In genomic region chr11:46593550-46594382, GRCh38 we compare ENCODE assay signal across 1 cellular context.
TF ChIP-seq lines count a peak whose summit lies in the region.

A gene with protein sequence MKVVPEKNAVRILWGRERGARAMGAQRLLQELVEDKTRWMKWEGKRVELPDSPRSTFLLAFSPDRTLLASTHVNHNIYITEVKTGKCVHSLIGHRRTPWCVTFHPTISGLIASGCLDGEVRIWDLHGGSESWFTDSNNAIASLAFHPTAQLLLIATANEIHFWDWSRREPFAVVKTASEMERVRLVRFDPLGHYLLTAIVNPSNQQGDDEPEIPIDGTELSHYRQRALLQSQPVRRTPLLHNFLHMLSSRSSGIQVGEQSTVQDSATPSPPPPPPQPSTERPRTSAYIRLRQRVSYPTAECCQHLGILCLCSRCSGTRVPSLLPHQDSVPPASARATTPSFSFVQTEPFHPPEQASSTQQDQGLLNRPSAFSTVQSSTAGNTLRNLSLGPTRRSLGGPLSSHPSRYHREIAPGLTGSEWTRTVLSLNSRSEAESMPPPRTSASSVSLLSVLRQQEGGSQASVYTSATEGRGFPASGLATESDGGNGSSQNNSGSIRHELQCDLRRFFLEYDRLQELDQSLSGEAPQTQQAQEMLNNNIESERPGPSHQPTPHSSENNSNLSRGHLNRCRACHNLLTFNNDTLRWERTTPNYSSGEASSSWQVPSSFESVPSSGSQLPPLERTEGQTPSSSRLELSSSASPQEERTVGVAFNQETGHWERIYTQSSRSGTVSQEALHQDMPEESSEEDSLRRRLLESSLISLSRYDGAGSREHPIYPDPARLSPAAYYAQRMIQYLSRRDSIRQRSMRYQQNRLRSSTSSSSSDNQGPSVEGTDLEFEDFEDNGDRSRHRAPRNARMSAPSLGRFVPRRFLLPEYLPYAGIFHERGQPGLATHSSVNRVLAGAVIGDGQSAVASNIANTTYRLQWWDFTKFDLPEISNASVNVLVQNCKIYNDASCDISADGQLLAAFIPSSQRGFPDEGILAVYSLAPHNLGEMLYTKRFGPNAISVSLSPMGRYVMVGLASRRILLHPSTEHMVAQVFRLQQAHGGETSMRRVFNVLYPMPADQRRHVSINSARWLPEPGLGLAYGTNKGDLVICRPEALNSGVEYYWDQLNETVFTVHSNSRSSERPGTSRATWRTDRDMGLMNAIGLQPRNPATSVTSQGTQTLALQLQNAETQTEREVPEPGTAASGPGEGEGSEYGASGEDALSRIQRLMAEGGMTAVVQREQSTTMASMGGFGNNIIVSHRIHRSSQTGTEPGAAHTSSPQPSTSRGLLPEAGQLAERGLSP (N-terminal part only) (minus strand): TSS chr11:46594023. CDS start chr11:46548380, 45,643 bp downstream.

TF ChIP-seq in HepG2, 621 proteins besides CTCF, POLR2A, EP300 and RAD21 (continued from another document and continues in another):
- TF ChIP-seq, protein P1, sequence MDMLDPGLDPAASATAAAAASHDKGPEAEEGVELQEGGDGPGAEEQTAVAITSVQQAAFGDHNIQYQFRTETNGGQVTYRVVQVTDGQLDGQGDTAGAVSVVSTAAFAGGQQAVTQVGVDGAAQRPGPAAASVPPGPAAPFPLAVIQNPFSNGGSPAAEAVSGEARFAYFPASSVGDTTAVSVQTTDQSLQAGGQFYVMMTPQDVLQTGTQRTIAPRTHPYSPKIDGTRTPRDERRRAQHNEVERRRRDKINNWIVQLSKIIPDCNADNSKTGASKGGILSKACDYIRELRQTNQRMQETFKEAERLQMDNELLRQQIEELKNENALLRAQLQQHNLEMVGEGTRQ (IDR thresholded peaks at IDR 0.05; ENCODE audit: low read depth, low read length) = no peak
- TF ChIP-seq, protein P1 (CRISPR knock-in tag; IDR thresholded peaks at IDR 0.05; ENCODE audit: borderline replicate concordance) = no peak; the same call in 1 of the 2 replicates
- TF ChIP-seq ZNF235 (CRISPR knock-in tag; IDR thresholded peaks at IDR 0.05; ENCODE audit: borderline replicate concordance) (no peak), MXI1 (IDR thresholded peaks at IDR 0.05; ENCODE audit: borderline replicate concordance, low read depth, low read length) (peak; percentile 77; the same call in 2 of the 3 replicates), HNF1B (CRISPR knock-in tag; IDR thresholded peaks at IDR 0.05) (peak; percentile 64; the same call in 1 of the 2 replicates), WIZ (CRISPR knock-in tag; IDR thresholded peaks at IDR 0.05) (no peak), SAP130 (CRISPR knock-in tag; IDR thresholded peaks at IDR 0.05; ENCODE audit: low read depth) (peak; percentile 92), TEAD2 (CRISPR knock-in tag; IDR thresholded peaks at IDR 0.05) (no peak), BCL3 (CRISPR knock-in tag; IDR thresholded peaks at IDR 0.05) (no peak), FOSL1 (CRISPR knock-in tag; IDR thresholded peaks at IDR 0.05; ENCODE audit: borderline replicate concordance) (no peak), YY1 (IDR thresholded peaks at IDR 0.05; ENCODE audit: insufficient read depth, insufficient replicate concordance, low read depth, low read length) (peak; percentile 84), ZNF768 (CRISPR knock-in tag; IDR thresholded peaks at IDR 0.05) (peak; percentile 68; the same call in 1 of the 2 replicates), ZBED4 (CRISPR knock-in tag; IDR thresholded peaks at IDR 0.05; ENCODE audit: borderline replicate concordance) (peak; percentile 78), POGZ (CRISPR knock-in tag; IDR thresholded peaks at IDR 0.05) (0 out of 2 replicates have a peak, but pooled peaks have one; percentile 47), ZNF225 (CRISPR knock-in tag; IDR thresholded peaks at IDR 0.05) (peak; percentile 60; the same call in 1 of the 2 replicates), ZBTB44 (CRISPR knock-in tag; IDR thresholded peaks at IDR 0.05) (no peak), NFATC3 (CRISPR knock-in tag; IDR thresholded peaks at IDR 0.05) (no peak)
- TF ChIP-seq, protein P2, sequence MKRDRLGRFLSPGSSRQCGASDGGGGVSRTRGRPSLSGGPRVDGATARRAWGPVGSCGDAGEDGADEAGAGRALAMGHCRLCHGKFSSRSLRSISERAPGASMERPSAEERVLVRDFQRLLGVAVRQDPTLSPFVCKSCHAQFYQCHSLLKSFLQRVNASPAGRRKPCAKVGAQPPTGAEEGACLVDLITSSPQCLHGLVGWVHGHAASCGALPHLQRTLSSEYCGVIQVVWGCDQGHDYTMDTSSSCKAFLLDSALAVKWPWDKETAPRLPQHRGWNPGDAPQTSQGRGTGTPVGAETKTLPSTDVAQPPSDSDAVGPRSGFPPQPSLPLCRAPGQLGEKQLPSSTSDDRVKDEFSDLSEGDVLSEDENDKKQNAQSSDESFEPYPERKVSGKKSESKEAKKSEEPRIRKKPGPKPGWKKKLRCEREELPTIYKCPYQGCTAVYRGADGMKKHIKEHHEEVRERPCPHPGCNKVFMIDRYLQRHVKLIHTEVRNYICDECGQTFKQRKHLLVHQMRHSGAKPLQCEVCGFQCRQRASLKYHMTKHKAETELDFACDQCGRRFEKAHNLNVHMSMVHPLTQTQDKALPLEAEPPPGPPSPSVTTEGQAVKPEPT (CRISPR knock-in tag; IDR thresholded peaks at IDR 0.05; ENCODE audit: low read depth) = no peak
- TF ChIP-seq, protein P3, sequence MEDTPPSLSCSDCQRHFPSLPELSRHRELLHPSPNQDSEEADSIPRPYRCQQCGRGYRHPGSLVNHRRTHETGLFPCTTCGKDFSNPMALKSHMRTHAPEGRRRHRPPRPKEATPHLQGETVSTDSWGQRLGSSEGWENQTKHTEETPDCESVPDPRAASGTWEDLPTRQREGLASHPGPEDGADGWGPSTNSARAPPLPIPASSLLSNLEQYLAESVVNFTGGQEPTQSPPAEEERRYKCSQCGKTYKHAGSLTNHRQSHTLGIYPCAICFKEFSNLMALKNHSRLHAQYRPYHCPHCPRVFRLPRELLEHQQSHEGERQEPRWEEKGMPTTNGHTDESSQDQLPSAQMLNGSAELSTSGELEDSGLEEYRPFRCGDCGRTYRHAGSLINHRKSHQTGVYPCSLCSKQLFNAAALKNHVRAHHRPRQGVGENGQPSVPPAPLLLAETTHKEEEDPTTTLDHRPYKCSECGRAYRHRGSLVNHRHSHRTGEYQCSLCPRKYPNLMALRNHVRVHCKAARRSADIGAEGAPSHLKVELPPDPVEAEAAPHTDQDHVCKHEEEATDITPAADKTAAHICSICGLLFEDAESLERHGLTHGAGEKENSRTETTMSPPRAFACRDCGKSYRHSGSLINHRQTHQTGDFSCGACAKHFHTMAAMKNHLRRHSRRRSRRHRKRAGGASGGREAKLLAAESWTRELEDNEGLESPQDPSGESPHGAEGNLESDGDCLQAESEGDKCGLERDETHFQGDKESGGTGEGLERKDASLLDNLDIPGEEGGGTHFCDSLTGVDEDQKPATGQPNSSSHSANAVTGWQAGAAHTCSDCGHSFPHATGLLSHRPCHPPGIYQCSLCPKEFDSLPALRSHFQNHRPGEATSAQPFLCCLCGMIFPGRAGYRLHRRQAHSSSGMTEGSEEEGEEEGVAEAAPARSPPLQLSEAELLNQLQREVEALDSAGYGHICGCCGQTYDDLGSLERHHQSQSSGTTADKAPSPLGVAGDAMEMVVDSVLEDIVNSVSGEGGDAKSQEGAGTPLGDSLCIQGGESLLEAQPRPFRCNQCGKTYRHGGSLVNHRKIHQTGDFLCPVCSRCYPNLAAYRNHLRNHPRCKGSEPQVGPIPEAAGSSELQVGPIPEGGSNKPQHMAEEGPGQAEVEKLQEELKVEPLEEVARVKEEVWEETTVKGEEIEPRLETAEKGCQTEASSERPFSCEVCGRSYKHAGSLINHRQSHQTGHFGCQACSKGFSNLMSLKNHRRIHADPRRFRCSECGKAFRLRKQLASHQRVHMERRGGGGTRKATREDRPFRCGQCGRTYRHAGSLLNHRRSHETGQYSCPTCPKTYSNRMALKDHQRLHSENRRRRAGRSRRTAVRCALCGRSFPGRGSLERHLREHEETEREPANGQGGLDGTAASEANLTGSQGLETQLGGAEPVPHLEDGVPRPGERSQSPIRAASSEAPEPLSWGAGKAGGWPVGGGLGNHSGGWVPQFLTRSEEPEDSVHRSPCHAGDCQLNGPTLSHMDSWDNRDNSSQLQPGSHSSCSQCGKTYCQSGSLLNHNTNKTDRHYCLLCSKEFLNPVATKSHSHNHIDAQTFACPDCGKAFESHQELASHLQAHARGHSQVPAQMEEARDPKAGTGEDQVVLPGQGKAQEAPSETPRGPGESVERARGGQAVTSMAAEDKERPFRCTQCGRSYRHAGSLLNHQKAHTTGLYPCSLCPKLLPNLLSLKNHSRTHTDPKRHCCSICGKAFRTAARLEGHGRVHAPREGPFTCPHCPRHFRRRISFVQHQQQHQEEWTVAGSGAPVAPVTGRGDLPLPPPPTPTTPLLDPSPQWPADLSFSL (CRISPR knock-in tag; IDR thresholded peaks at IDR 0.05) = no peak
- TF ChIP-seq, protein P4, sequence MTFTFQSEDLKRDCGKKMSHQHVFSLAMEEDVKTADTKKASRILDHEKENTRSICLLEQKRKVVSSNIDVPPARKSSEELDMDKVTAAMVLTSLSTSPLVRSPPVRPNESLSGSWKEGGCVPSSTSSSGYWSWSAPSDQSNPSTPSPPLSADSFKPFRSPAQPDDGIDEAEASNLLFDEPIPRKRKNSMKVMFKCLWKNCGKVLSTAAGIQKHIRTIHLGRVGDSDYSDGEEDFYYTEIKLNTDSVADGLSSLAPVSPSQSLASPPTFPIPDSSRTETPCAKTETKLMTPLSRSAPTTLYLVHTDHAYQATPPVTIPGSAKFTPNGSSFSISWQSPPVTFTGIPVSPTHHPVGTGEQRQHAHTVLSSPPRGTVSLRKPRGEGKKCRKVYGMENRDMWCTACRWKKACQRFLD (CRISPR knock-in tag; IDR thresholded peaks at IDR 0.05; ENCODE audit: borderline replicate concordance) = no peak
- TF ChIP-seq, protein P5, sequence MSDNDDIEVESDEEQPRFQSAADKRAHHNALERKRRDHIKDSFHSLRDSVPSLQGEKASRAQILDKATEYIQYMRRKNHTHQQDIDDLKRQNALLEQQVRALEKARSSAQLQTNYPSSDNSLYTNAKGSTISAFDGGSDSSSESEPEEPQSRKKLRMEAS (IDR thresholded peaks at IDR 0.05) = peak; percentile 64
- TF ChIP-seq, protein P6, sequence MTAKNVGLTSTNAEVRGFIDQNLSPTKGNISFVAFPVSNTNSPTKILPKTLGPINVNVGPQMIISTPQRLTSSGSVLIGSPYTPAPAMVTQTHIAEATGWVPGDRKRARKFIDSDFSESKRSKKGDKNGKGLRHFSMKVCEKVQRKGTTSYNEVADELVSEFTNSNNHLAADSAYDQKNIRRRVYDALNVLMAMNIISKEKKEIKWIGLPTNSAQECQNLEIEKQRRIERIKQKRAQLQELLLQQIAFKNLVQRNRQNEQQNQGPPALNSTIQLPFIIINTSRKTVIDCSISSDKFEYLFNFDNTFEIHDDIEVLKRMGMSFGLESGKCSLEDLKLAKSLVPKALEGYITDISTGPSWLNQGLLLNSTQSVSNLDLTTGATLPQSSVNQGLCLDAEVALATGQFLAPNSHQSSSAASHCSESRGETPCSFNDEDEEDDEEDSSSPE (CRISPR knock-in tag; IDR thresholded peaks at IDR 0.05) = peak; percentile 60
